24 cellular contexts compared by ENCODE assay signal in the genomic region with DNA sequence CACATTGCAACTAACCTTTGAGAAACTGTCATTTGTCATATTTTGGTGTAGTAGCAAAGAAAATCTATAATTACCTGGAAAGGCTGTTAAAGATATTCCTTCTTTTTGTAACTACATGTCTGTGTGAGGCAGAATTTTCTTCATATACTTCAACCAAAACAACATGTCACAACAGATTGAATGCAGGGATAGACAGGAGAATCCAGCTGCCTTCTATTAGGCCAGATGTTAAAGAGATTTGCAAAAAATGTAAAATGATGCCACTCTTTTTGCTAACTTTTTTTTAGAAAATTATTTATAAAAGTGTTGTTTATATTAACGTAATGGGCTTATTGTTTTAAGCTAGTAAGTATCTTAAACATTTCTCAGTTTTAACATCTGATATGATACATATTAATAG. TPM values are rescaled to one million over a fixed set of nuclear protein-coding genes. Genes with fewer than 3 reads are reported as not detected.
DNase-seq lines count a peak whose midpoint lies in the region; ATAC-seq and TF ChIP-seq lines count a peak whose summit lies in the region.
"Had no signal": no experiment of that assay in that cellular context is flagged by ENCODE, and none has a peak within 500 bp of the region (broad histone marks: within the 10 kb centered on the region; RNA-seq: fewer than 3 reads in every experiment).

No MANE protein-coding gene starts in this region.

- TF ChIP-seq CTCF in Panc1 (IDR thresholded peaks at IDR 0.05): no peak

- no peaks in the 10 kb centered on the region for H3K9me3 ChIP-seq in Panc1 (ENCODE audit: control insufficient read depth, insufficient read depth, low read depth, low read length)
- H3K9me3 ChIP-seq: gastroesophageal sphincter, right lobe of liver, tibial artery had no signal

- peak overlapping the region; percentile 51 for H3K27ac ChIP-seq in Panc1 (ENCODE audit: low read length)
- H3K27ac ChIP-seq: C4-2B, right lobe of liver had no signal

- peak overlapping the region; percentile 40 to 48 for H3K27ac Mint-ChIP-seq in stimulated activated naive CD8-positive, alpha-beta T cell treated with anti-CD3 and anti-CD28 coated beads, Interleukin-15, amount 100 ng/mL, for 72 hours
- H3K27ac Mint-ChIP-seq: activated CD4-positive, alpha-beta T cell treated with anti-CD3 and anti-CD28 coated beads, Interleukin-2, amount 10 ng/mL, durations not matched to agents 24 days and 14 days; mesothelial cell of epicardium had no signal

- POLR2A ChIA-PET in Panc1 (lab: Charles Lee): no interaction called here

- peaks cover 52% of the 10 kb centered on the region for H3K4me1 ChIP-seq in Panc1 (ENCODE audit: control insufficient read depth, insufficient read depth, low read length)
- H3K4me1 ChIP-seq: right lobe of liver had no signal

- intact Hi-C loops in Panc1 (cut with micrococcal nuclease; ENCODE audit: unreplicated experiment): no loop called here

- no peaks in the 10 kb centered on the region; the same call in 1 of the 2 replicates for H3K36me3 ChIP-seq in Panc1 (ENCODE audit: control insufficient read depth, insufficient read depth, low read length)
- H3K36me3 ChIP-seq: right lobe of liver had no signal

- no peaks in the 10 kb centered on the region for H3K27me3 ChIP-seq in Panc1 (ENCODE audit: control insufficient read depth, insufficient read depth, low read length)
- H3K27me3 ChIP-seq: gastroesophageal sphincter, right lobe of liver, tibial artery had no signal

- in situ Hi-C loops in Panc1 (cut with HindIII; ENCODE audit: low pct_unique_long_range_greater_than_20kb, low sequenced_read_pairs): no loop called here

- no TSS peak for BruUV-seq in Panc1 (replicated peaks; lab: Mats Ljungman, UMichigan)

- no peak for DNase-seq in stimulated activated naive CD8-positive, alpha-beta T cell treated with anti-CD3 and anti-CD28 coated beads, Interleukin-15, amount 100 ng/mL, for 72 hours
- DNase-seq in stimulated activated naive CD8-positive, alpha-beta T cell treated with anti-CD3 and anti-CD28 coated beads, Interleukin-15, Interleukin-2, amounts not matched to agents 100 U/mL and 50 U/mL, for 24 hours: no peak
- no peak for DNase-seq in Panc1 (ENCODE audit: low read depth, low spot score)
- peak; percentile 58 for DNase-seq in fibroblast of gingiva (ENCODE audit: low read depth)
- no peak for DNase-seq in D341Med (ENCODE audit: low spot score)
- no peak for DNase-seq in NCI-H526 (lab: John Stamatoyannopoulos, UW)
- DNase-seq: activated CD4-positive, alpha-beta T cell treated with anti-CD3 and anti-CD28 coated beads, Interleukin-2, amount 10 ng/mL, durations not matched to agents 24 days and 14 days; cerebellar nuclear complex; effector CD4-positive, alpha-beta T cell; erythroblast; left ventricle myocardium superior; NCI-H1436 treated with DMSO at 0.1 percent for 48 hours; NCI-H510A; NK-92 treated with Interleukin-12 subunit alpha and Interleukin-12 subunit beta, amount 100 ng/mL, for 24 hours; right lobe of liver; tibial artery had no signal

- no peak for ATAC-seq in stimulated activated naive CD8-positive, alpha-beta T cell treated with anti-CD3 and anti-CD28 coated beads, Interleukin-15, amount 100 ng/mL, for 72 hours
- ATAC-seq in stimulated activated naive CD8-positive, alpha-beta T cell treated with anti-CD3 and anti-CD28 coated beads, Interleukin-15, Interleukin-2, amounts not matched to agents 100 U/mL and 50 U/mL, for 24 hours: no peak
- ATAC-seq in Panc1: no peak
- ATAC-seq in HG03354 (IDR thresholded peaks at IDR 0.05; ENCODE audit: poor library complexity, severe bottlenecking, unreplicated experiment): no peak
- ATAC-seq in HG02571 (IDR thresholded peaks at IDR 0.05; ENCODE audit: unreplicated experiment): no peak
- ATAC-seq: gastroesophageal sphincter, left ventricle myocardium superior, right lobe of liver had no signal

- H3K4me1 Mint-ChIP-seq in stimulated activated naive CD8-positive, alpha-beta T cell treated with anti-CD3 and anti-CD28 coated beads, Interleukin-15, amount 100 ng/mL, for 72 hours: peaks cover 88% of the 10 kb centered on the region

- H3K4me3 Mint-ChIP-seq in stimulated activated naive CD8-positive, alpha-beta T cell treated with anti-CD3 and anti-CD28 coated beads, Interleukin-15, amount 100 ng/mL, for 72 hours: peak overlapping the region in 1 of 2 donors; percentile 39
- H3K4me3 Mint-ChIP-seq: mesothelial cell of epicardium had no signal

- no peak overlapping the region for H3K4me3 ChIP-seq in Panc1 (ENCODE audit: low read depth in 2 of 2, low read length in 2 of 2)
- H3K4me3 ChIP-seq: gastroesophageal sphincter, right lobe of liver, tibial artery had no signal

- no peaks in the 10 kb centered on the region for H3K9me3 Mint-ChIP-seq in stimulated activated naive CD8-positive, alpha-beta T cell treated with anti-CD3 and anti-CD28 coated beads, Interleukin-15, amount 100 ng/mL, for 72 hours
- H3K9me3 Mint-ChIP-seq: activated CD4-positive, alpha-beta T cell treated with anti-CD3 and anti-CD28 coated beads, Interleukin-2, amount 10 ng/mL, durations not matched to agents 24 days and 14 days; mesothelial cell of epicardium; nephron; stimulated activated naive CD8-positive, alpha-beta T cell treated with anti-CD3 and anti-CD28 coated beads, Interleukin-15, Interleukin-2, amounts not matched to agents 100 ng/mL and 50 ng/mL, for 24 hours had no signal

- H3K27me3 Mint-ChIP-seq in stimulated activated naive CD8-positive, alpha-beta T cell treated with anti-CD3 and anti-CD28 coated beads, Interleukin-15, amount 100 ng/mL, for 72 hours: no peaks in the 10 kb centered on the region
- H3K27me3 Mint-ChIP-seq: activated CD4-positive, alpha-beta T cell treated with anti-CD3 and anti-CD28 coated beads, Interleukin-2, amount 10 ng/mL, durations not matched to agents 24 days and 14 days; stimulated activated naive CD8-positive, alpha-beta T cell treated with anti-CD3 and anti-CD28 coated beads, Interleukin-15, Interleukin-2, amounts not matched to agents 100 ng/mL and 50 ng/mL, for 24 hours had no signal

- CTCF ChIA-PET in Panc1 (lab: Charles Lee): interaction anchor here (0.6 to 0.7 kb wide), 2 partner anchors 10 to 54 kb away, joined by 3 read pairs; no protein-coding TSS in a partner anchor

RNA-seq across cellular contexts. Expression of gene DGKZ, which starts 12.7 kb away (rescaled TPM):
- total RNA-seq in Panc1 (2021; ENCODE audit: unreplicated experiment): 104 TPM
- 172 TPM for polyA plus RNA-seq in Panc1 (2012; ENCODE audit: insufficient read length)

RNA-seq across cellular contexts. Expression of gene MDK, which starts 21.5 kb away (rescaled TPM):
- 252 TPM for total RNA-seq in Panc1 (2021; ENCODE audit: unreplicated experiment)
- polyA plus RNA-seq in Panc1 (2012; ENCODE audit: insufficient read length): 741 TPM

RNA-seq across cellular contexts. Expression of gene CHRM4, which starts 31.6 kb away (rescaled TPM):
- total RNA-seq in Panc1 (2021; ENCODE audit: unreplicated experiment): 3.1 TPM
- polyA plus RNA-seq in Panc1 (2012; ENCODE audit: insufficient read length): 3.1 TPM
- total RNA-seq: left ventricle myocardium superior, MCF 10A, right lobe of liver had no signal
